ENCODE assay signal across 1 cellular context in genomic region chr4:143084566-143084965, GRCh38.
TF ChIP-seq lines count a peak whose summit lies in the region.

No MANE protein-coding gene starts in this region.

TF ChIP-seq in GM23338, 12 proteins besides CTCF, POLR2A, EP300 and RAD21 (continued from another document):
- TF ChIP-seq EZH2phosphoT487 (IDR thresholded peaks at IDR 0.05; ENCODE audit: unreplicated experiment) = no peak
- no peak for TF ChIP-seq ZNF462 (CRISPR knock-in tag; IDR thresholded peaks at IDR 0.05)
- TF ChIP-seq ZNF331 (CRISPR knock-in tag; IDR thresholded peaks at IDR 0.05; ENCODE audit: low read depth) = no peak
- TF ChIP-seq STAT1 (IDR thresholded peaks at IDR 0.05; ENCODE audit: unreplicated experiment) = no peak
- no peak for TF ChIP-seq ZNF114 (CRISPR knock-in tag; IDR thresholded peaks at IDR 0.05)
- no peak for TF ChIP-seq EZH2 (IDR thresholded peaks at IDR 0.05; ENCODE audit: low read depth, unreplicated experiment)
